ENCODE assay signal across 21 cellular contexts in the genomic region with DNA sequence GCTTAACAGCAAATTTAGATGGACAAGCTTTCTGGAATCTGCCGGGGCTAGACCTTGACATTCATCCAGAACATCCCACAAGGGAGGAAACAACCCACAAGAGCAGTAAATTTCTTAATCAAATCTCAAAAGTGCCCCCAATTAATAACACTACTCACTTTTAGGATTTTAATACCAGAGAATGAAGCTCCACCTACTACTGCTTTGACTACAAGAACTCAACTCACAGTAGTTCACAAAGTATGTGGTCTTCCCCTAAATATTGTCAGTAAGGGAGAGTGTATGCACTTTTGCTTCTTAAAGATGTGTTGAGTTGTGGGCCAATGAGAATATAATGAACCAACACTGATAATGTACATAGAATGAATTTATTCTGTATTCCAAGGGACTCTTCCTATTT.
DNase-seq lines count a peak whose midpoint lies in the region; ATAC-seq, FAIRE-seq and TF ChIP-seq lines count a peak whose summit lies in the region.
"Had no signal": no experiment of that assay in that cellular context is flagged by ENCODE, and none has a peak within 500 bp of the region (broad histone marks: within the 10 kb centered on the region; RNA-seq: fewer than 3 reads in every experiment).

No MANE protein-coding gene starts in this region.

- TF ChIP-seq CTCF in ascending aorta (IDR thresholded peaks at IDR 0.05) = no peak

- peak overlapping the region; percentile 4 to 35 for H3K27ac ChIP-seq in ascending aorta
- H3K27ac ChIP-seq: adrenal gland, cardiac muscle cell, esophagus muscularis mucosa, right lobe of liver had no signal

- H3K27me3 ChIP-seq in ascending aorta = no peaks in the 10 kb centered on the region
- H3K27me3 ChIP-seq: adrenal gland, cardiac muscle cell, right lobe of liver had no signal

- DNase-seq in GM12891 (ENCODE audit: insufficient read length, low spot score) (no peak), ascending aorta (ENCODE audit: low spot score in 2 of 2) (no peak), ecto neural progenitor cell (ENCODE audit: low spot score) (no peak), cerebellum (ENCODE audit: low spot score) (no peak), AG20443 (ENCODE audit: low spot score) (no peak)
- DNase-seq: activated CD4-positive, alpha-beta T cell treated with anti-CD3 and anti-CD28 coated beads for 36 hours; adrenal gland; CD8-positive, alpha-beta memory T cell; DMS79 treated with DMSO at 0.1 percent for 48 hours; effector CD8-positive, alpha-beta T cell; GOT3; MM.1S; NCI-H187 treated with DMSO at 0.1 percent for 48 hours; NCI-H345; right lobe of liver had no signal

- ATAC-seq in GM19463 (IDR thresholded peaks at IDR 0.05; ENCODE audit: unreplicated experiment) (peak; percentile 59), HG02973 (IDR thresholded peaks at IDR 0.05; ENCODE audit: unreplicated experiment) (peak; percentile 67), HG02840 (IDR thresholded peaks at IDR 0.05; ENCODE audit: low FRiP score, unreplicated experiment) (no peak)
- ATAC-seq: activated CD4-positive, alpha-beta T cell treated with anti-CD3 and anti-CD28 coated beads for 36 hours; left lobe of liver; right lobe of liver had no signal

- peaks cover 6 to 44% of the 10 kb centered on the region in 2 donors for H3K4me1 ChIP-seq in ascending aorta
- H3K4me1 ChIP-seq: right lobe of liver had no signal

- TF ChIP-seq POLR2A in GM12891 (IDR thresholded peaks at IDR 0.05; ENCODE audit: low read depth, low read length) = no peak

- no peaks in the 10 kb centered on the region for H3K36me3 ChIP-seq in ascending aorta
- H3K36me3 ChIP-seq: adrenal gland, cardiac muscle cell, esophagus muscularis mucosa, right lobe of liver had no signal

- peak; percentile 83 for FAIRE-seq in GM12891 (lab: Jason Lieb, UNC)

- intact Hi-C loops in ascending aorta (cut with DNase I) = no loop called here

- no peaks in the 10 kb centered on the region for H3K9me3 ChIP-seq in ascending aorta
- H3K9me3 ChIP-seq: adrenal gland, esophagus muscularis mucosa, right lobe of liver had no signal

- H3K4me3 ChIP-seq in ascending aorta = no peak overlapping the region
- H3K4me3 ChIP-seq: adrenal gland, cardiac muscle cell, esophagus muscularis mucosa, right lobe of liver had no signal

TF ChIP-seq in GM12891, 5 proteins besides CTCF, POLR2A, EP300 and RAD21:
- no peak for TF ChIP-seq TAF1 (IDR thresholded peaks at IDR 0.05; ENCODE audit: low read depth, low read length)
- TF ChIP-seq POLR2AphosphoS5 (IDR thresholded peaks at IDR 0.05; ENCODE audit: low read depth, low read length) = no peak
- no peak for TF ChIP-seq PAX5 (IDR thresholded peaks at IDR 0.05; ENCODE audit: insufficient read depth, low read length, severe bottlenecking)
- no peak for TF ChIP-seq SPI1 (IDR thresholded peaks at IDR 0.05; ENCODE audit: low read depth, low read length)
- TF ChIP-seq POU2F2 (IDR thresholded peaks at IDR 0.05; ENCODE audit: low read depth, low read length) = no peak
